7 cellular contexts compared by ENCODE assay signal in the genomic region with DNA sequence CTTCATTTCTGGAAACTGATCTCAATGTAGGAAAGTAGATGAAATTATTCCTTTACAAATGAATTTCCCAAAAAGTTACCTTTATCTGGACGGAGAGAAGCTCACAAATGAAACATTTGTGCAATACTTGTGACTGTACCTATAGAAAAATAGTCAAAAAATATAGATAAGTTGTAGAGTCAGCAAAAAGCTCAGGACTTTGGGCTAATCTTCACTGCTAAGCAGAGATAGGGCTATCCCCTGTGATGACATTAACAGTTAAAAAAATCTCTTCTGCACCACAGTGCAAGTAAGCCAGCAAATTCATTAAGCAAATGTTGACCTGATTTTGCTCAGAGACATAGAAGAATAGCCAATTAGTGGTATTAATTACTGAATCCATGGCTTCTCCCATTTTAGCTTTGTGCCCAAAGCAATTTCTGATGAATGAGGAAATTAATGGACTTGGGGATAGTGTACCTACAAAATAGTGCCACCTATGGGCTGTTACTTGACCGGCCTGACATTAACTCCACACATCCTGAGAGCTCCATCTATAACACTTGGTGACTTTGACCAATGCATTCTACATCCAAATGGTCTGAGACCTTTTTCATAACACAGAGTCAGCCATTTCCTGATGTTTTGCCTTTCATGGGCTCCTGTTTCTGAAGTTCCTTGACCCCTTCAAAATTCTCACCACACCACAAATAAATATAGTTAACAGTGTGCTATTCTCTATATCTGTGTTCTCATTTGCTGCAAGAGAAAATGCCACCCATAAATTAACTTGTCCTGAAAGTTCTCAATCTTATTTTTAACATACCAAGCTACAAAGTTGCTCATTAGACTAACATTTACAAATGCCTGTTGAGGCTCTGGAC.
DNase-seq lines count a peak whose midpoint lies in the region; ATAC-seq and TF ChIP-seq lines count a peak whose summit lies in the region.

No MANE protein-coding gene starts in this region.

- DNase-seq in GM03348 (ENCODE audit: low spot score), result peak; percentile 51
- peak; percentile 27 for DNase-seq in NCI-H146 treated with DMSO at 0.1 percent for 48 hours (lab: John Stamatoyannopoulos, UW; ENCODE audit: unreplicated experiment)
- peak; percentile 36 for DNase-seq in astrocyte of the spinal cord (ENCODE audit: low read depth, low spot score)
- DNase-seq in kidney glomerular epithelial cell (lab: John Stamatoyannopoulos, UW), result peak; percentile 70
- DNase-seq in activated effector memory CD4-positive, alpha-beta T cell treated with Interleukin-2 at 50 U/mL for 16 hours, result no peak

- in situ Hi-C loops in astrocyte of the spinal cord (cut with HindIII; ENCODE audit: low sequenced_read_pairs), result no loop called here

- ATAC-seq in GM21825 (IDR thresholded peaks at IDR 0.05; ENCODE audit: unreplicated experiment) (peak; percentile 53), HG03039 (IDR thresholded peaks at IDR 0.05; ENCODE audit: unreplicated experiment) (no peak)

- H3K4me3 ChIP-seq in astrocyte of the spinal cord (ENCODE audit: low read depth, low read length), result no peak overlapping the region

- TF ChIP-seq CTCF in astrocyte of the spinal cord (IDR thresholded peaks at IDR 0.05; ENCODE audit: low read depth, low read length), result peak; percentile 66
